ENCODE assay signal across 14 cellular contexts in the genomic region with DNA sequence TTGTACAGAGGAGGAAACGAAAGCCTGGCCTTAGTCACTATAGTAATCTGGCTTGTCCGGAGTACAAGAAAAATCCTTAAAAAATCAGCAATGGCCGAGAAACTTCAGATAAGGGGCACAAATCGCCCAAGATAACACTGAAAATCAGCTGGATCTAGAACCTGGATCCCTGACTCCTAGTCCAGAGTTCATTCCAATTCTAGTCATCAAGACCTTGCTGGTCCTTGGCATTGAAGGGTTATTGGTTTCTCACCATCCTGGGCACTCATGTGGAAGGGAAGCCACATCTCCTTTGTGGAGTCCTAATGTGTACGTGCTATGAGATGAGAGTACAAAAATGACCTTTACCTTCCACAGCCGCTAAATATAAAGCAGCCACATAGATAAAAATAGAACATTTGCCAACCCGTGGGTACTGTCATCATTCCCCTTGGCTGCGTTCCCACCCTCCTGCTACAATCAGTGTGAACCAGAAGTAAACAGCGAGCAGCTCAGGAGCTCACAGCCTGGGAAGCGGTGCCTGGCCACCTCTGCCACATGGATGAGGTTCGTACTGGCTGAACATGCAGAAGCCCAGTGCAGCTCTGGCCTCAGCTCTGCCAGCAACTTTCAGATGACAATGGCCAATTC.
DNase-seq lines count a peak whose midpoint lies in the region; ATAC-seq and TF ChIP-seq lines count a peak whose summit lies in the region.
"Had no signal": no experiment of that assay in that cellular context is flagged by ENCODE, and none has a peak within 500 bp of the region (broad histone marks: within the 10 kb centered on the region; RNA-seq: fewer than 3 reads in every experiment).

No MANE protein-coding gene starts in this region.

- no peaks in the 10 kb centered on the region for H3K9me3 Mint-ChIP-seq in activated naive CD4-positive, alpha-beta T cell treated with anti-CD3 and anti-CD28 coated beads, Interleukin-2, amount 50 U/mL, for 72 hours
- H3K9me3 Mint-ChIP-seq: activated naive CD4-positive, alpha-beta T cell treated with anti-CD3 and anti-CD28 coated beads, Interleukin-2, amount 50 U/mL, for 24 hours; stimulated activated memory B cell treated with anti-CD40 and anti-IgM and Interleukin-4, amounts not matched to agents 10 μg/mL and 1 μg/mL and 100 μg/mL, for 72 hours; T-helper 1 cell treated with Interleukin-12 subunit alpha and Interleukin-12 subunit beta and Interleukin-4 antibody, amounts not matched to agents 30 μg/mL and 1 μg/mL, for 36 hours had no signal

- H3K27me3 ChIP-seq in prostate gland (replicated peaks; ENCODE audit: insufficient read depth) = no peaks in the 10 kb centered on the region

- no peaks in the 10 kb centered on the region for H3K4me1 ChIP-seq in prostate gland (replicated peaks)
- H3K4me1 ChIP-seq: parathyroid adenoma had no signal

- H3K4me3 ChIP-seq in prostate gland = no peak overlapping the region

- no peaks in the 10 kb centered on the region for H3K9me3 ChIP-seq in prostate gland

- TF ChIP-seq CTCF in prostate gland (IDR thresholded peaks at IDR 0.05) = no peak

- no peaks in the 10 kb centered on the region for H3K36me3 ChIP-seq in prostate gland

- TF ChIP-seq POLR2A in erythroblast (IDR thresholded peaks at IDR 0.05; ENCODE audit: low read length) (no peak), prostate gland (IDR thresholded peaks at IDR 0.05) (no peak)

- DNase-seq in Caki2 (ENCODE audit: low read depth) (peak; percentile 39), NCI-H69 (lab: John Stamatoyannopoulos, UW) (peak; percentile 11), erythroblast (lab: John Stamatoyannopoulos, UW) (peak; percentile 25 to 58), prostate gland (ENCODE audit: low spot score) (peak; percentile 42), 8988T (no peak)
- no peak for DNase-seq in activated naive CD4-positive, alpha-beta T cell treated with anti-CD3 and anti-CD28 coated beads, Interleukin-2, amount 50 U/mL, for 72 hours (ENCODE audit: low spot score in 2 of 2)
- no peak for DNase-seq in NK-92 treated with Interleukin-12 subunit alpha and Interleukin-12 subunit beta, amount 100 ng/mL, for 24 hours (lab: John Stamatoyannopoulos, UW)
- DNase-seq: hippocampal formation had no signal

- H3K27ac ChIP-seq in prostate gland = peak overlapping the region; percentile 19 to 22
- H3K27ac ChIP-seq: parathyroid adenoma had no signal

- no peak for ATAC-seq in activated naive CD4-positive, alpha-beta T cell treated with anti-CD3 and anti-CD28 coated beads, Interleukin-2, amount 50 U/mL, for 72 hours
- no peak for ATAC-seq in HG03520 (IDR thresholded peaks at IDR 0.05; ENCODE audit: unreplicated experiment)
- ATAC-seq: stimulated activated memory B cell treated with anti-CD40 and anti-IgM and Interleukin-4, amounts not matched to agents 10 μg/mL and 1 μg/mL and 100 μg/mL, for 72 hours had no signal

- in situ Hi-C loops in Caki2 (cut with HindIII; ENCODE audit: low pct_unique_long_range_greater_than_20kb, low sequenced_read_pairs) = no loop called here

- intact Hi-C loops in prostate gland (cut with DNase I) = no loop called here

- WGBS in prostate gland = 63% methylated on average over 11 of the region's 11 CpGs

- no peaks in the 10 kb centered on the region for H3K36me3 Mint-ChIP-seq in activated naive CD4-positive, alpha-beta T cell treated with anti-CD3 and anti-CD28 coated beads, Interleukin-2, amount 50 U/mL, for 72 hours
- H3K36me3 Mint-ChIP-seq: activated naive CD4-positive, alpha-beta T cell treated with anti-CD3 and anti-CD28 coated beads, Interleukin-2, amount 50 U/mL, for 24 hours; CD14-positive monocyte; stimulated activated memory B cell treated with anti-CD40 and anti-IgM and Interleukin-4, amounts not matched to agents 10 μg/mL and 1 μg/mL and 100 μg/mL, for 72 hours had no signal

- H3K27ac Mint-ChIP-seq in activated naive CD4-positive, alpha-beta T cell treated with anti-CD3 and anti-CD28 coated beads, Interleukin-2, amount 50 U/mL, for 72 hours = no peak overlapping the region
- H3K27ac Mint-ChIP-seq: activated naive CD4-positive, alpha-beta T cell treated with anti-CD3 and anti-CD28 coated beads, Interleukin-2, amount 50 U/mL, for 24 hours; CD14-positive monocyte; stimulated activated memory B cell treated with anti-CD40 and anti-IgM and Interleukin-4, amounts not matched to agents 10 μg/mL and 1 μg/mL and 100 μg/mL, for 72 hours; T-helper 1 cell treated with Interleukin-12 subunit alpha and Interleukin-12 subunit beta and Interleukin-4 antibody, amounts not matched to agents 30 μg/mL and 1 μg/mL, for 36 hours had no signal

Comparison
In these comparisons a context has a peak if more than half of its experiments do, and no peak if none do; other contexts are left out.
1. DNase-seq: peak in Caki2 (single experiment), NCI-H69 (single experiment), erythroblast (2 of 2) and prostate gland (single experiment); none in activated naive CD4-positive, alpha-beta T cell treated with anti-CD3 and anti-CD28 coated beads, Interleukin-2, amount 50 U/mL, for 72 hours (0 of 2), NK-92 treated with Interleukin-12 subunit alpha and Interleukin-12 subunit beta, amount 100 ng/mL, for 24 hours (single experiment) and 8988T (single experiment).